Comparison of ENCODE assay signal across 14 cellular contexts in genomic region chr1:29832936-29833335, GRCh38.
DNase-seq lines count a peak whose midpoint lies in the region; ATAC-seq and TF ChIP-seq lines count a peak whose summit lies in the region.
"Had no signal": no experiment of that assay in that cellular context is flagged by ENCODE, and none has a peak within 500 bp of the region (broad histone marks: within the 10 kb centered on the region; RNA-seq: fewer than 3 reads in every experiment).

No MANE protein-coding gene starts in this region.

- H2BK15ac ChIP-seq in H9 (ENCODE audit: low read depth, low read length) = no peak overlapping the region

- no peak for TF ChIP-seq EP300 in stomach (IDR thresholded peaks at IDR 0.05)

- H2AFZ ChIP-seq in H9 (ENCODE audit: low read length) = no peak overlapping the region

- H3K4me3 Mint-ChIP-seq in H9 = no peak overlapping the region
- H3K4me3 Mint-ChIP-seq: CD8-positive, alpha-beta memory T cell had no signal

- no peak overlapping the region for H4K91ac ChIP-seq in H9 (ENCODE audit: insufficient read length, low read depth, low read length)

- peak; percentile 5 for DNase-seq in H9
- peak; percentile 33 for DNase-seq in left lobe of liver (ENCODE audit: low spot score)
- peak; percentile 17 for DNase-seq in stomach
- no peak for DNase-seq in NAMALWA (ENCODE audit: low spot score)
- DNase-seq: Caco-2; CD8-positive, alpha-beta memory T cell; DMS53; GF-D8 had no signal

- no peaks in the 10 kb centered on the region for H3K79me2 ChIP-seq in H9 (ENCODE audit: insufficient read depth, low read length)

- no peak overlapping the region for H3K27ac Mint-ChIP-seq in H9
- H3K27ac Mint-ChIP-seq: CD8-positive, alpha-beta memory T cell had no signal

- H3K9me3 Mint-ChIP-seq in H9 = no peaks in the 10 kb centered on the region
- H3K9me3 Mint-ChIP-seq: CD8-positive, alpha-beta memory T cell had no signal

- ATAC-seq in left lobe of liver = no peak
- ATAC-seq in HG02610 (IDR thresholded peaks at IDR 0.05; ENCODE audit: unreplicated experiment) = no peak
- no peak for ATAC-seq in GM18870 (IDR thresholded peaks at IDR 0.05; ENCODE audit: unreplicated experiment)
- ATAC-seq: A549, HCT116 had no signal

- no peaks in the 10 kb centered on the region for H3K36me3 Mint-ChIP-seq in H9 (ENCODE audit: insufficient read depth in 1 of 3, low read depth in 3 of 3)
- H3K36me3 Mint-ChIP-seq: CD8-positive, alpha-beta memory T cell had no signal

- H3K14ac ChIP-seq in H9 (ENCODE audit: insufficient read depth, low read length) = no peak overlapping the region

- no peak overlapping the region for H2BK5ac ChIP-seq in H9 (ENCODE audit: insufficient read length, low read length)

- no peak overlapping the region for H3K23ac ChIP-seq in H9 (ENCODE audit: insufficient read length, low read depth, low read length)

- peaks cover 8 to 87% (median 63%) of the 10 kb centered on the region in 10 experiments; a peak in 19 of 20 replicates for H3K4me1 ChIP-seq in BLaER1 treated with 17β-estradiol and CSF1 and Interleukin-3, amounts not matched to agents 10 nM and 100 nM
- no peaks in the 10 kb centered on the region for H3K4me1 ChIP-seq in H9 (ENCODE audit: insufficient read depth, low read length)
- H3K4me1 ChIP-seq in stomach = no peaks in the 10 kb centered on the region
- H3K4me1 ChIP-seq: A549, BE2C, Caco-2 had no signal

- H3K36me3 ChIP-seq in BLaER1 treated with 17β-estradiol and CSF1 and Interleukin-3, amounts not matched to agents 10 nM and 100 nM = no peaks in the 10 kb centered on the region
- H3K36me3 ChIP-seq in stomach = no peaks in the 10 kb centered on the region
- H3K36me3 ChIP-seq: BE2C had no signal

- no peaks in the 10 kb centered on the region; a peak in 1 of 22 replicates for H4K20me1 ChIP-seq in BLaER1 treated with 17β-estradiol and CSF1 and Interleukin-3, amounts not matched to agents 10 nM and 100 nM
- H4K20me1 ChIP-seq in H9 (ENCODE audit: control insufficient read depth, insufficient read depth, insufficient read length) = no peaks in the 10 kb centered on the region

- no peaks in the 10 kb centered on the region for H3K9me3 ChIP-seq in BLaER1 treated with 17β-estradiol and CSF1 and Interleukin-3, amounts not matched to agents 10 nM and 100 nM (replicated peaks in 1 of 11)
- H3K9me3 ChIP-seq in H9 (ENCODE audit: control insufficient read depth, low read depth, low read length) = no peaks in the 10 kb centered on the region
- no peaks in the 10 kb centered on the region for H3K9me3 ChIP-seq in stomach
- H3K9me3 ChIP-seq: A549, BE2C, Caco-2 had no signal

- H3K27me3 ChIP-seq in BLaER1 treated with 17β-estradiol and CSF1 and Interleukin-3, amounts not matched to agents 10 nM and 100 nM = peaks cover 0 to 34% (median 0%) of the 10 kb centered on the region in 11 experiments; a peak in 5 of 22 replicates
- no peaks in the 10 kb centered on the region for H3K27me3 ChIP-seq in H9 (ENCODE audit: insufficient read depth, low read length)
- peaks cover 0 to 31% (median 5%) of the 10 kb centered on the region in 3 donors for H3K27me3 ChIP-seq in stomach
- H3K27me3 ChIP-seq: BE2C had no signal

- intact Hi-C loops in stomach (cut with DNase I; ENCODE audit: low total_unique reads) = no loop called here

- H4K8ac ChIP-seq in H9 (replicated peaks; ENCODE audit: insufficient read length, low read depth, low read length) = no peak overlapping the region

- no peak overlapping the region for H4K5ac ChIP-seq in H9 (ENCODE audit: insufficient read length, low read depth, low read length)

- H3K18ac ChIP-seq in H9 (ENCODE audit: insufficient read length, low read depth, low read length) = no peak overlapping the region

- H3T11ph ChIP-seq in H9 (ENCODE audit: low read length) = no peak overlapping the region

- H2AK5ac ChIP-seq in H9 (ENCODE audit: insufficient read length, low read length) = no peak overlapping the region

- H2BK120ac ChIP-seq in H9 (ENCODE audit: low read depth, low read length, poor library complexity, severe bottlenecking) = no peak overlapping the region

- no peak overlapping the region for H3K9ac ChIP-seq in BLaER1 treated with 17β-estradiol and CSF1 and Interleukin-3, amounts not matched to agents 10 nM and 100 nM
- no peak overlapping the region for H3K9ac ChIP-seq in H9 (ENCODE audit: extremely low read depth, insufficient read length, low read length)

- H3K4me3 ChIP-seq in BLaER1 treated with 17β-estradiol and CSF1 and Interleukin-3, amounts not matched to agents 10 nM and 100 nM = no peak overlapping the region
- no peak overlapping the region for H3K4me3 ChIP-seq in stomach
- H3K4me3 ChIP-seq: A549 had no signal

- H3K27me3 Mint-ChIP-seq in H9 (ENCODE audit: low read depth) = peaks cover 2% of the 10 kb centered on the region; the same call in 1 of the 2 replicates

- no peak overlapping the region for H2BK20ac ChIP-seq in H9 (ENCODE audit: low read depth, low read length, poor library complexity, severe bottlenecking)

- no peak overlapping the region for H3K27ac ChIP-seq in BLaER1 treated with 17β-estradiol and CSF1 and Interleukin-3, amounts not matched to agents 10 nM and 100 nM
- H3K27ac ChIP-seq in H9 (ENCODE audit: insufficient read length, low read depth, low read length) = no peak overlapping the region
- no peak overlapping the region for H3K27ac ChIP-seq in stomach
- H3K27ac ChIP-seq: A549 had no signal

- H3K4me1 Mint-ChIP-seq in H9 = peaks cover 9 to 19% of the 10 kb centered on the region in 2 experiments
- H3K4me1 Mint-ChIP-seq: CD8-positive, alpha-beta memory T cell had no signal

- TF ChIP-seq CTCF in H9 (conservative IDR thresholded peaks at IDR 0.05) (no peak), stomach (IDR thresholded peaks at IDR 0.05) (no peak)

- peak overlapping the region in 6 of 11 experiments; percentile 25 to 86 (median 84); a peak in 11 of 22 replicates for H3K4me2 ChIP-seq in BLaER1 treated with 17β-estradiol and CSF1 and Interleukin-3, amounts not matched to agents 10 nM and 100 nM
- H3K4me2 ChIP-seq in H9 (ENCODE audit: insufficient read depth, insufficient read length, low read length) = no peak overlapping the region
- H3K4me2 ChIP-seq: A549 had no signal

- WGBS in H9 (ENCODE audit: extremely low coverage, insufficient read length, low lambda C conversion rate) = no CpG with 5 or more reads among the region's 5 CpGs
- WGBS in stomach, 5 donors = 68 to 85% (median 84%) methylated on average over 5 of the region's 5 CpGs

- H3K79me1 ChIP-seq in H9 (ENCODE audit: insufficient read depth, low read depth, low read length, poor library complexity, severe bottlenecking) = no peaks in the 10 kb centered on the region

- H2BK12ac ChIP-seq in H9 (ENCODE audit: insufficient read length, low read depth, low read length) = no peak overlapping the region

- H3K23me2 ChIP-seq in H9 (ENCODE audit: insufficient read length, low read depth, low read length, poor library complexity, severe bottlenecking) = no peaks in the 10 kb centered on the region

- no peak for TF ChIP-seq POLR2A in stomach (IDR thresholded peaks at IDR 0.05)

- H3K56ac ChIP-seq in H9 (ENCODE audit: insufficient read length, low read depth, low read length) = no peak overlapping the region

- H3K4ac ChIP-seq in H9 (ENCODE audit: low read depth, low read length) = no peak overlapping the region
